Comparison of ENCODE assay signal across 22 cellular contexts in the genomic region with DNA sequence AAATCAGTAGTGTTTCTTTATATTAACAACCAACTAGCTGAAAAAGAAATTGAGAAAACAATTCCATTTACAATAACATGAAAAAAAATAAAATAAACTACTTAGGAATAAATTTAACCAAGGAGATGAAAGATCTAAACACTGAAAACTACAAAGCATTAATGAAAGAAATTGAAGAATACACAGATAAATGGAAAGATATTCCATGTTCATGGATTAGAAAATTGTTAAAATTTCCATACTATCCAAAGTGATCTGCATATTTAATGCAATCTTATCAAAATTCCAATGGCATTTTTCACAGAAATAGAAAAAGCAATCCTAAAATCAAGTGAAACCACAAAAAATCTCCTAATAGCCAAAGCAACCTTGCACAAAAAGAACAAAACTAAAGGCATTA.
"Had no signal": no experiment of that assay in that cellular context is flagged by ENCODE, and none has a peak within 500 bp of the region (broad histone marks: within the 10 kb centered on the region; RNA-seq: fewer than 3 reads in every experiment).

No MANE protein-coding gene starts in this region.

- ATAC-seq: Right ventricle myocardium inferior, SK-N-SH treated with all-trans-retinoic acid at 6 μM for 48 hours had no signal

- H3K4me1 ChIP-seq: Peyer's patch, SJCRH30 had no signal

- H3K27me3 ChIP-seq: MG63, Peyer's patch, SJCRH30 had no signal

- DNase-seq: KBM-7, MG63, NCI-H1092 treated with DMSO at 0.1 percent for 48 hours, NCI-H1436, NCI-H187, NCI-H2029, NCI-H2081 treated with DMSO at 0.1 percent for 48 hours, NCI-H2171, NCI-H226, NCI-H446, NCI-H510A, NCI-H524 treated with DMSO at 0.1 percent for 48 hours, NCI-H69, NCI-H774, OCI-M1, PC-9, Peyer's patch, SHP77 treated with DMSO at 0.1 percent for 48 hours, SJCRH30 had no signal

- H3K27ac ChIP-seq: HL-60, PC-9, Peyer's patch, SJCRH30 had no signal

- H3K36me3 ChIP-seq: MG63, Peyer's patch, SJCRH30 had no signal

- H3K9me3 ChIP-seq: MG63, Peyer's patch, SJCRH30 had no signal

- H3K4me2 ChIP-seq: PC-9 had no signal

- H3K4me3 ChIP-seq: MG63, PC-9, Peyer's patch, SJCRH30 had no signal

- H2AFZ ChIP-seq: PC-9 had no signal
